Comparison of ENCODE assay signal across 8 cellular contexts in genomic region chr9:89182369-89182768, GRCh38. TPM values are rescaled to one million over a fixed set of nuclear protein-coding genes. Genes with fewer than 3 reads are reported as not detected.
"Had no signal": no experiment of that assay in that cellular context is flagged by ENCODE, and none has a peak within 500 bp of the region (broad histone marks: within the 10 kb centered on the region; RNA-seq: fewer than 3 reads in every experiment).

No MANE protein-coding gene starts in this region.

- H3K4me3 Mint-ChIP-seq: IgD-negative memory B cell had no signal

- FAIRE-seq: HepG2, HTR-8/SVneo, K562 had no signal

- ATAC-seq: HepG2, K562 had no signal

- H3K27ac Mint-ChIP-seq: IgD-negative memory B cell had no signal

- H3K27ac ChIP-seq: HL-60 had no signal

- DNase-seq: IMR-90, KBM-7, KG1 had no signal

- H3K4me3 ChIP-seq: K562 had no signal

RNA-seq across cellular contexts. Expression of gene SHC3, which starts 3.8 kb away (rescaled TPM):
- total RNA-seq: K562 had no signal
